1 cellular context compared by ENCODE assay signal in the genomic region with DNA sequence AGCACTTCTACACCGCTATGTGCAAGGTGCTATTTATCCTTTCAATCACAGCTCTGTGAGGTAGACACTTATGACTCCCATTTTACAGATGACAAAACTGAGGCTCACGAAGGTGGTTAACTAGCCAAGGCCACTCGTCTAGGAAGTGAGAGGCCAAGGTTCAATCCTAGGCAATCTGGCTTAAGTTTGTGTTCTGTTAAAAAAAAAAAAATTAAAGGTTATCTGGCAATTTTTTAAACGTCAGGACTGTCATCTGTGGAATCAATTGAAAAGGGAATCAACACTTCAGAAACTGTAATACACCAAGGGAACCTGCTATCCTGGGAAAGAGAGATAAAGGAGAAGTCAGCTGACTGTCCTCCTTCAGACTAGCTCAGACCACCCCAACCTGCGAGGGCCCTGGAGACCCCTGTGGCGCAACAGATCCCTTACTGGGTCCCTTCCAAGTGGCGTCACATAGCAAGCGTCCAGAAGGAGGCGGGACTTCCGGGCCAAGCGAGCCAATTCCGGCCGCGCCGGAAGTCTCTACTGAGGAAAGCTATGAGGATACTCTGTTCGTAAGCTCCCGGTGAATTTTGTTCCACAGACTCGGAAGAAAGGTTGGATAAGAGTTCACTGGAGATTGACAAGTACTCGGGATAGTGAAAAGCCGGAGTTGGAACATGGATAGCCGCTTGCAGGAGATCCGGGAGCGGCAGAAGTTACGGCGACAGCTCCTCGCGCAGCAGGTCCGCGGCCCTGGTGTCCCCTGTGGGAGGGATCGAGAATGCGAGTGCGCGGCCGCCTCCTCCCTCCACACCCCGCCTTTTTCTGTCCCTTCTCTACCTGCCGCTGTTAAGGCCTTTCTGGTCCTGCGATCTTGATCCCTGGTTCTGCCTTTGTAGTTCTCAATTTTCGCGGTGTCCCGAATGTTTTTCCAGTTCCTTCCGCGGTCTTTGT.
A peak's percentile ranks its signal among the peaks of the same experiment; 100 is the strongest.
TF ChIP-seq lines count a peak whose summit lies in the region.

A gene (plus strand): TSS at position 520 of the 939 bp plus-strand sequence. CDS start 143 bp downstream, at position 663.

TF ChIP-seq in HepG2, 621 proteins besides CTCF, POLR2A, EP300 and RAD21 (continued from another document and continues in another):
- TF ChIP-seq, protein P1, sequence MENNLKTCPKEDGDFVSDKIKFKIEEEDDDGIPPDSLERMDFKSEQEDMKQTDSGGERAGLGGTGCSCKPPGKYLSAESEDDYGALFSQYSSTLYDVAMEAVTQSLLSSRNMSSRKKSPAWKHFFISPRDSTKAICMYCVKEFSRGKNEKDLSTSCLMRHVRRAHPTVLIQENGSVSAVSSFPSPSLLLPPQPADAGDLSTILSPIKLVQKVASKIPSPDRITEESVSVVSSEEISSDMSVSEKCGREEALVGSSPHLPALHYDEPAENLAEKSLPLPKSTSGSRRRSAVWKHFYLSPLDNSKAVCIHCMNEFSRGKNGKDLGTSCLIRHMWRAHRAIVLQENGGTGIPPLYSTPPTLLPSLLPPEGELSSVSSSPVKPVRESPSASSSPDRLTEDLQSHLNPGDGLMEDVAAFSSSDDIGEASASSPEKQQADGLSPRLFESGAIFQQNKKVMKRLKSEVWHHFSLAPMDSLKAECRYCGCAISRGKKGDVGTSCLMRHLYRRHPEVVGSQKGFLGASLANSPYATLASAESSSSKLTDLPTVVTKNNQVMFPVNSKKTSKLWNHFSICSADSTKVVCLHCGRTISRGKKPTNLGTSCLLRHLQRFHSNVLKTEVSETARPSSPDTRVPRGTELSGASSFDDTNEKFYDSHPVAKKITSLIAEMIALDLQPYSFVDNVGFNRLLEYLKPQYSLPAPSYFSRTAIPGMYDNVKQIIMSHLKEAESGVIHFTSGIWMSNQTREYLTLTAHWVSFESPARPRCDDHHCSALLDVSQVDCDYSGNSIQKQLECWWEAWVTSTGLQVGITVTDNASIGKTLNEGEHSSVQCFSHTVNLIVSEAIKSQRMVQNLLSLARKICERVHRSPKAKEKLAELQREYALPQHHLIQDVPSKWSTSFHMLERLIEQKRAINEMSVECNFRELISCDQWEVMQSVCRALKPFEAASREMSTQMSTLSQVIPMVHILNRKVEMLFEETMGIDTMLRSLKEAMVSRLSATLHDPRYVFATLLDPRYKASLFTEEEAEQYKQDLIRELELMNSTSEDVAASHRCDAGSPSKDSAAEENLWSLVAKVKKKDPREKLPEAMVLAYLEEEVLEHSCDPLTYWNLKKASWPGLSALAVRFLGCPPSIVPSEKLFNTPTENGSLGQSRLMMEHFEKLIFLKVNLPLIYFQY (CRISPR knock-in tag; IDR thresholded peaks at IDR 0.05; ENCODE audit: borderline replicate concordance): 0 out of 2 replicates have a peak, but pooled peaks have one; percentile 29
- peak; percentile 66; the same call in 1 of the 2 replicates for TF ChIP-seq ZNF670 (CRISPR knock-in tag; IDR thresholded peaks at IDR 0.05; ENCODE audit: borderline replicate concordance)
- peak; percentile 71; the same call in 1 of the 2 replicates for TF ChIP-seq MED13 (CRISPR knock-in tag; IDR thresholded peaks at IDR 0.05)
- peak; percentile 89 for TF ChIP-seq CEBPG (CRISPR knock-in tag; IDR thresholded peaks at IDR 0.05)
- TF ChIP-seq ZNF709 (CRISPR knock-in tag; IDR thresholded peaks at IDR 0.05): 0 out of 2 replicates have a peak, but pooled peaks have one; percentile 25
- peak; percentile 30 for TF ChIP-seq PHF5A (CRISPR knock-in tag; IDR thresholded peaks at IDR 0.05; ENCODE audit: low read depth, unreplicated experiment)
- TF ChIP-seq, protein P2, sequence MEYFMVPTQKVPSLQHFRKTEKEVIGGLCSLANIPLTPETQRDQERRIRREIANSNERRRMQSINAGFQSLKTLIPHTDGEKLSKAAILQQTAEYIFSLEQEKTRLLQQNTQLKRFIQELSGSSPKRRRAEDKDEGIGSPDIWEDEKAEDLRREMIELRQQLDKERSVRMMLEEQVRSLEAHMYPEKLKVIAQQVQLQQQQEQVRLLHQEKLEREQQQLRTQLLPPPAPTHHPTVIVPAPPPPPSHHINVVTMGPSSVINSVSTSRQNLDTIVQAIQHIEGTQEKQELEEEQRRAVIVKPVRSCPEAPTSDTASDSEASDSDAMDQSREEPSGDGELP (IDR thresholded peaks at IDR 0.05; ENCODE audit: borderline replicate concordance, low read depth): peak; percentile 61
- TF ChIP-seq TAF1 (CRISPR knock-in tag; IDR thresholded peaks at IDR 0.05): peak; percentile 71; the same call in 1 of the 2 replicates
- TF ChIP-seq RBAK (CRISPR knock-in tag; IDR thresholded peaks at IDR 0.05): no peak
- TF ChIP-seq NR2F2 (IDR thresholded peaks at IDR 0.05; ENCODE audit: borderline replicate concordance, low read depth): peak; percentile 31; the same call in 1 of the 2 replicates
- peak; percentile 89 for TF ChIP-seq ZFX (CRISPR knock-in tag; IDR thresholded peaks at IDR 0.05; ENCODE audit: low read depth)
- peak; percentile 54; the same call in 1 of the 2 replicates for TF ChIP-seq NR2C2 (CRISPR knock-in tag; IDR thresholded peaks at IDR 0.05; ENCODE audit: borderline replicate concordance)
- peak; percentile 80; the same call in 1 of the 2 replicates for TF ChIP-seq DMAP1 (CRISPR knock-in tag; IDR thresholded peaks at IDR 0.05)
- peak; percentile 85 for TF ChIP-seq PHF8 (CRISPR knock-in tag; IDR thresholded peaks at IDR 0.05)
- TF ChIP-seq ZNF557 (CRISPR knock-in tag; IDR thresholded peaks at IDR 0.05): 0 out of 2 replicates have a peak, but pooled peaks have one; percentile 72
- peak; percentile 66; the same call in 1 of the 2 replicates for TF ChIP-seq KAT7 (CRISPR knock-in tag; IDR thresholded peaks at IDR 0.05; ENCODE audit: borderline replicate concordance)
- peak; percentile 97 for TF ChIP-seq ATF1 (CRISPR knock-in tag; IDR thresholded peaks at IDR 0.05)
- TF ChIP-seq, protein P3, sequence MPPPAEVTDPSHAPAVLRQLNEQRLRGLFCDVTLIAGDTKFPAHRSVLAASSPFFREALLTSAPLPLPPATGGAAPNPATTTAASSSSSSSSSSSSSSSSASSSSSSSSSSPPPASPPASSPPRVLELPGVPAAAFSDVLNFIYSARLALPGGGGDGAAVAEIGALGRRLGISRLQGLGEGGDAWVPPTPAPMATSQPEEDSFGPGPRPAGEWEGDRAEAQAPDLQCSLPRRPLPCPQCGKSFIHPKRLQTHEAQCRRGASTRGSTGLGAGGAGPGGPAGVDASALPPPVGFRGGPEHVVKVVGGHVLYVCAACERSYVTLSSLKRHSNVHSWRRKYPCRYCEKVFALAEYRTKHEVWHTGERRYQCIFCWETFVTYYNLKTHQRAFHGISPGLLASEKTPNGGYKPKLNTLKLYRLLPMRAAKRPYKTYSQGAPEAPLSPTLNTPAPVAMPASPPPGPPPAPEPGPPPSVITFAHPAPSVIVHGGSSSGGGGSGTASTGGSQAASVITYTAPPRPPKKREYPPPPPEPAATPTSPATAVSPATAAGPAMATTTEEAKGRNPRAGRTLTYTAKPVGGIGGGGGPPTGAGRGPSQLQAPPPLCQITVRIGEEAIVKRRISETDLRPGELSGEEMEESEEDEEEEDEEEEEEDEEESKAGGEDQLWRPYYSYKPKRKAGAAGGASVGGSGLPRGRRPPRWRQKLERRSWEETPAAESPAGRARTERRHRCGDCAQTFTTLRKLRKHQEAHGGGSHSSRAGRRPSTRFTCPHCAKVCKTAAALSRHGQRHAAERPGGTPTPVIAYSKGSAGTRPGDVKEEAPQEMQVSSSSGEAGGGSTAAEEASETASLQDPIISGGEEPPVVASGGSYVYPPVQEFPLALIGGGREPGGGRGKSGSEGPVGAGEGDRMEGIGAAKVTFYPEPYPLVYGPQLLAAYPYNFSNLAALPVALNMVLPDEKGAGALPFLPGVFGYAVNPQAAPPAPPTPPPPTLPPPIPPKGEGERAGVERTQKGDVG (CRISPR knock-in tag; IDR thresholded peaks at IDR 0.05; ENCODE audit: borderline replicate concordance): no peak
- TF ChIP-seq, protein P4, sequence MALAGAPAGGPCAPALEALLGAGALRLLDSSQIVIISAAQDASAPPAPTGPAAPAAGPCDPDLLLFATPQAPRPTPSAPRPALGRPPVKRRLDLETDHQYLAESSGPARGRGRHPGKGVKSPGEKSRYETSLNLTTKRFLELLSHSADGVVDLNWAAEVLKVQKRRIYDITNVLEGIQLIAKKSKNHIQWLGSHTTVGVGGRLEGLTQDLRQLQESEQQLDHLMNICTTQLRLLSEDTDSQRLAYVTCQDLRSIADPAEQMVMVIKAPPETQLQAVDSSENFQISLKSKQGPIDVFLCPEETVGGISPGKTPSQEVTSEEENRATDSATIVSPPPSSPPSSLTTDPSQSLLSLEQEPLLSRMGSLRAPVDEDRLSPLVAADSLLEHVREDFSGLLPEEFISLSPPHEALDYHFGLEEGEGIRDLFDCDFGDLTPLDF (CRISPR knock-in tag; IDR thresholded peaks at IDR 0.05): peak; percentile 49; the same call in 1 of the 2 replicates
- peak; percentile 58; the same call in 1 of the 2 replicates for TF ChIP-seq MYC (CRISPR knock-in tag; IDR thresholded peaks at IDR 0.05; ENCODE audit: borderline replicate concordance)
- no peak for TF ChIP-seq PRPF4 (IDR thresholded peaks at IDR 0.05; ENCODE audit: low read depth, low read length, poor library complexity, severe bottlenecking)
- TF ChIP-seq, protein P5, sequence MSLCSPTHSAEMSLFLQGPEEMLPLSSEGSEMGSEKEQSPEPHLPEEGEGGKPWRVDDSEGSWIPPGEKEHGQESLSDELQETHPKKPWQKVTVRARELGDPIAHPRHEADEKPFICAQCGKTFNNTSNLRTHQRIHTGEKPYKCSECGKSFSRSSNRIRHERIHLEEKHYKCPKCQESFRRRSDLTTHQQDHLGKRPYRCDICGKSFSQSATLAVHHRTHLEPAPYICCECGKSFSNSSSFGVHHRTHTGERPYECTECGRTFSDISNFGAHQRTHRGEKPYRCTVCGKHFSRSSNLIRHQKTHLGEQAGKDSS (CRISPR knock-in tag; IDR thresholded peaks at IDR 0.05; ENCODE audit: borderline replicate concordance, low read depth): no peak
- TF ChIP-seq ZNF761 (CRISPR knock-in tag; conservative IDR thresholded peaks at IDR 0.05): no peak
- TF ChIP-seq KLF12 (CRISPR knock-in tag; IDR thresholded peaks at IDR 0.05; ENCODE audit: borderline replicate concordance): peak; percentile 74; the same call in 1 of the 2 replicates
- TF ChIP-seq ZNF160 (CRISPR knock-in tag; IDR thresholded peaks at IDR 0.05): no peak
- TF ChIP-seq PHB2 (IDR thresholded peaks at IDR 0.05; ENCODE audit: partially characterized antibody): no peak
- peak; percentile 80 for TF ChIP-seq ZFP37 (CRISPR knock-in tag; IDR thresholded peaks at IDR 0.05; ENCODE audit: borderline replicate concordance)
- TF ChIP-seq, protein P6, sequence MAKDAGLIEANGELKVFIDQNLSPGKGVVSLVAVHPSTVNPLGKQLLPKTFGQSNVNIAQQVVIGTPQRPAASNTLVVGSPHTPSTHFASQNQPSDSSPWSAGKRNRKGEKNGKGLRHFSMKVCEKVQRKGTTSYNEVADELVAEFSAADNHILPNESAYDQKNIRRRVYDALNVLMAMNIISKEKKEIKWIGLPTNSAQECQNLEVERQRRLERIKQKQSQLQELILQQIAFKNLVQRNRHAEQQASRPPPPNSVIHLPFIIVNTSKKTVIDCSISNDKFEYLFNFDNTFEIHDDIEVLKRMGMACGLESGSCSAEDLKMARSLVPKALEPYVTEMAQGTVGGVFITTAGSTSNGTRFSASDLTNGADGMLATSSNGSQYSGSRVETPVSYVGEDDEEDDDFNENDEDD (CRISPR knock-in tag; IDR thresholded peaks at IDR 0.05; ENCODE audit: borderline replicate concordance): no peak; the same call in 1 of the 2 replicates
- TF ChIP-seq, protein P7, sequence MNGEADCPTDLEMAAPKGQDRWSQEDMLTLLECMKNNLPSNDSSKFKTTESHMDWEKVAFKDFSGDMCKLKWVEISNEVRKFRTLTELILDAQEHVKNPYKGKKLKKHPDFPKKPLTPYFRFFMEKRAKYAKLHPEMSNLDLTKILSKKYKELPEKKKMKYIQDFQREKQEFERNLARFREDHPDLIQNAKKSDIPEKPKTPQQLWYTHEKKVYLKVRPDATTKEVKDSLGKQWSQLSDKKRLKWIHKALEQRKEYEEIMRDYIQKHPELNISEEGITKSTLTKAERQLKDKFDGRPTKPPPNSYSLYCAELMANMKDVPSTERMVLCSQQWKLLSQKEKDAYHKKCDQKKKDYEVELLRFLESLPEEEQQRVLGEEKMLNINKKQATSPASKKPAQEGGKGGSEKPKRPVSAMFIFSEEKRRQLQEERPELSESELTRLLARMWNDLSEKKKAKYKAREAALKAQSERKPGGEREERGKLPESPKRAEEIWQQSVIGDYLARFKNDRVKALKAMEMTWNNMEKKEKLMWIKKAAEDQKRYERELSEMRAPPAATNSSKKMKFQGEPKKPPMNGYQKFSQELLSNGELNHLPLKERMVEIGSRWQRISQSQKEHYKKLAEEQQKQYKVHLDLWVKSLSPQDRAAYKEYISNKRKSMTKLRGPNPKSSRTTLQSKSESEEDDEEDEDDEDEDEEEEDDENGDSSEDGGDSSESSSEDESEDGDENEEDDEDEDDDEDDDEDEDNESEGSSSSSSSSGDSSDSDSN (CRISPR knock-in tag; IDR thresholded peaks at IDR 0.05): peak; percentile 54
- 0 out of 2 replicates have a peak, but pooled peaks have one; percentile 26 for TF ChIP-seq REPIN1 (CRISPR knock-in tag; IDR thresholded peaks at IDR 0.05; ENCODE audit: borderline replicate concordance, low read depth)
- TF ChIP-seq ISX (CRISPR knock-in tag; conservative IDR thresholded peaks at IDR 0.05): 0 out of 2 replicates have a peak, but pooled peaks have one; percentile 49
- 0 out of 2 replicates have a peak, but pooled peaks have one; percentile 48 for TF ChIP-seq ZFAT (CRISPR knock-in tag; conservative IDR thresholded peaks at IDR 0.05)
- TF ChIP-seq, protein P8, sequence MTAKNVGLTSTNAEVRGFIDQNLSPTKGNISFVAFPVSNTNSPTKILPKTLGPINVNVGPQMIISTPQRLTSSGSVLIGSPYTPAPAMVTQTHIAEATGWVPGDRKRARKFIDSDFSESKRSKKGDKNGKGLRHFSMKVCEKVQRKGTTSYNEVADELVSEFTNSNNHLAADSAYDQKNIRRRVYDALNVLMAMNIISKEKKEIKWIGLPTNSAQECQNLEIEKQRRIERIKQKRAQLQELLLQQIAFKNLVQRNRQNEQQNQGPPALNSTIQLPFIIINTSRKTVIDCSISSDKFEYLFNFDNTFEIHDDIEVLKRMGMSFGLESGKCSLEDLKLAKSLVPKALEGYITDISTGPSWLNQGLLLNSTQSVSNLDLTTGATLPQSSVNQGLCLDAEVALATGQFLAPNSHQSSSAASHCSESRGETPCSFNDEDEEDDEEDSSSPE (CRISPR knock-in tag; IDR thresholded peaks at IDR 0.05): 0 out of 2 replicates have a peak, but pooled peaks have one; percentile 41
- TF ChIP-seq, protein P9, sequence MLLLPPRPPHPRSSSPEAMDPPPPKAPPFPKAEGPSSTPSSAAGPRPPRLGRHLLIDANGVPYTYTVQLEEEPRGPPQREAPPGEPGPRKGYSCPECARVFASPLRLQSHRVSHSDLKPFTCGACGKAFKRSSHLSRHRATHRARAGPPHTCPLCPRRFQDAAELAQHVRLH (CRISPR knock-in tag; IDR thresholded peaks at IDR 0.05; ENCODE audit: borderline replicate concordance, low read depth): no peak
- peak; percentile 63 for TF ChIP-seq ZNF883 (CRISPR knock-in tag; IDR thresholded peaks at IDR 0.05; ENCODE audit: not compliant biosample characterization)
- TF ChIP-seq NR2F6 (IDR thresholded peaks at IDR 0.05): no peak
- TF ChIP-seq NR2F6 (CRISPR knock-in tag; IDR thresholded peaks at IDR 0.05): 0 out of 2 replicates have a peak, but pooled peaks have one; percentile 7
- TF ChIP-seq CBX1 (IDR thresholded peaks at IDR 0.05; ENCODE audit: low read depth): no peak
- peak; percentile 98 for TF ChIP-seq CREM (IDR thresholded peaks at IDR 0.05)
- peak; percentile 36; the same call in 1 of the 2 replicates for TF ChIP-seq CREM (CRISPR knock-in tag; IDR thresholded peaks at IDR 0.05)
- 0 out of 2 replicates have a peak, but pooled peaks have one; percentile 41 for TF ChIP-seq ZNF317 (CRISPR knock-in tag; IDR thresholded peaks at IDR 0.05)
- TF ChIP-seq ZNF766 (CRISPR knock-in tag; IDR thresholded peaks at IDR 0.05; ENCODE audit: borderline replicate concordance): peak; percentile 89; the same call in 1 of the 2 replicates
- no peak for TF ChIP-seq ZNF720 (CRISPR knock-in tag; IDR thresholded peaks at IDR 0.05)
